8 cellular contexts compared by ENCODE assay signal in genomic region chr19:52269338-52270261, GRCh38. TPM values are rescaled to one million over a fixed set of nuclear protein-coding genes. Genes with fewer than 3 reads are reported as not detected.
DNase-seq lines count a peak whose midpoint lies in the region; ATAC-seq and TF ChIP-seq lines count a peak whose summit lies in the region.

Gene ZNF766 (plus strand): TSS chr19:52269587. CDS start chr19:52269614, 27 bp downstream.

- peak; percentile 99 for DNase-seq in GM03348 (ENCODE audit: low spot score)
- DNase-seq in NCI-H1048 (lab: John Stamatoyannopoulos, UW) = peak; percentile 90
- DNase-seq in SK-N-SH = peak; percentile 96
- DNase-seq in activated naive CD4-positive, alpha-beta T cell treated with anti-CD3 and anti-CD28 coated beads, Interleukin-2, amount 50 U/mL, for 16 hours = peak; percentile 99
- peak; percentile 94 for DNase-seq in globus pallidus (ENCODE audit: low spot score)
- peak; percentile 48 to 97 (median 94) for DNase-seq in nucleus accumbens (lab: John Stamatoyannopoulos, UW)
- peak; percentile 98 to 99 for DNase-seq in suprapubic skin (ENCODE audit: low spot score in 2 of 2)

- no peak for TF ChIP-seq CTCF in SK-N-SH (IDR thresholded peaks at IDR 0.05)
- no peak for TF ChIP-seq CTCF in suprapubic skin (IDR thresholded peaks at IDR 0.05)

- POLR2A ChIA-PET in SK-N-SH (lab: Yijun Ruan, JAX) = no interaction called here

- CTCF ChIA-PET in SK-N-SH (lab: Yijun Ruan, JAX) = no interaction called here

- H3K9me2 ChIP-seq in SK-N-SH = no peaks in the 10 kb centered on the region

- H3K4me2 ChIP-seq in SK-N-SH = peak within 1 kb of the TSS; percentile 79

- TF ChIP-seq POLR2A in suprapubic skin (IDR thresholded peaks at IDR 0.05) = peak in 1 of 2 donors; percentile 83

- H3K27me3 ChIP-seq in SK-N-SH (ENCODE audit: insufficient read depth) (no peaks in the 10 kb centered on the region), suprapubic skin (no peaks in the 10 kb centered on the region)

- H3K9me3 ChIP-seq in SK-N-SH (no peaks in the 10 kb centered on the region), suprapubic skin (no peaks in the 10 kb centered on the region)

- H3K27ac ChIP-seq in SK-N-SH (ENCODE audit: low read depth in 2 of 2, low read length in 1 of 2) (peak within 1 kb of the TSS; percentile 90 to 94), suprapubic skin (peak within 1 kb of the TSS; percentile 94)

- H3K36me3 ChIP-seq in SK-N-SH (replicated peaks in 1 of 2; ENCODE audit: control insufficient read depth in 1 of 2, insufficient read depth in 2 of 2, low read length in 1 of 2) = peaks cover 0 to 30% of the 10 kb centered on the region in 2 experiments
- H3K36me3 ChIP-seq in suprapubic skin = peaks cover 18% of the 10 kb centered on the region

- peak within 1 kb of the TSS; percentile 92 for H2AFZ ChIP-seq in SK-N-SH (ENCODE audit: low read depth)

- H4K20me1 ChIP-seq in SK-N-SH (ENCODE audit: insufficient read depth) = no peaks in the 10 kb centered on the region

- TF ChIP-seq RAD21 in SK-N-SH (IDR thresholded peaks at IDR 0.05; ENCODE audit: low read length) = no peak

- peak within 1 kb of the TSS; percentile 99 for H3K9ac ChIP-seq in SK-N-SH

- no peaks in the 10 kb centered on the region for H3F3A ChIP-seq in SK-N-SH (replicated peaks; ENCODE audit: insufficient read depth)

- TF ChIP-seq EP300 in SK-N-SH (IDR thresholded peaks at IDR 0.05; ENCODE audit: borderline replicate concordance in 1 of 2, low read depth in 1 of 2, low read length in 1 of 2) = no peak
- no peak for TF ChIP-seq EP300 in suprapubic skin (IDR thresholded peaks at IDR 0.05)

- H3K4me1 ChIP-seq in SK-N-SH (ENCODE audit: control insufficient read depth in 1 of 2, insufficient read depth in 2 of 2, low read depth in 1 of 2, low read length in 1 of 2) = peaks cover 0 to 2% of the 10 kb centered on the region in 2 experiments; a peak in 1 of 4 replicates
- peaks cover 22% of the 10 kb centered on the region for H3K4me1 ChIP-seq in suprapubic skin

- peaks cover 52% of the 10 kb centered on the region for H3K79me2 ChIP-seq in SK-N-SH (ENCODE audit: insufficient read depth)

- ATAC-seq in HG02571 (IDR thresholded peaks at IDR 0.05; ENCODE audit: unreplicated experiment) = peak; percentile 99

- 2% methylated on average over 18 of the region's 70 CpGs for WGBS in SK-N-SH (ENCODE audit: low lambda C conversion rate)
- 0% methylated on average over 25 of the region's 70 CpGs for WGBS in suprapubic skin

- H3K4me3 ChIP-seq in SK-N-SH (ENCODE audit: low read depth in 2 of 2, low read length in 1 of 2) (peak within 1 kb of the TSS; percentile 85 to 91), suprapubic skin (peak within 1 kb of the TSS; percentile 75)

TF ChIP-seq in SK-N-SH, 30 proteins besides CTCF, POLR2A, EP300 and RAD21:
- TF ChIP-seq RFX5 (IDR thresholded peaks at IDR 0.05; ENCODE audit: low read length) = peak; percentile 46; the same call in 1 of the 2 replicates
- TF ChIP-seq TEAD4 (IDR thresholded peaks at IDR 0.05; ENCODE audit: borderline replicate concordance, insufficient read depth) = no peak
- TF ChIP-seq PBX3 (IDR thresholded peaks at IDR 0.05) = peak; percentile 37; the same call in 1 of the 2 replicates
- TF ChIP-seq USF2 (IDR thresholded peaks at IDR 0.05; ENCODE audit: borderline replicate concordance, low read depth, low read length) = no peak
- no peak for TF ChIP-seq GATA2 (CRISPR knock-in tag; IDR thresholded peaks at IDR 0.05)
- TF ChIP-seq ELF1 (IDR thresholded peaks at IDR 0.05) = peak; percentile 97
- peak; percentile 90 for TF ChIP-seq MAX (IDR thresholded peaks at IDR 0.05; ENCODE audit: low read depth)
- peak; percentile 90 for TF ChIP-seq TAF1 (IDR thresholded peaks at IDR 0.05; ENCODE audit: borderline replicate concordance, low read depth, low read length)
- TF ChIP-seq MXI1 (IDR thresholded peaks at IDR 0.05; ENCODE audit: low read depth, low read length) = peak; percentile 93
- TF ChIP-seq NRF1 (IDR thresholded peaks at IDR 0.05; ENCODE audit: low read depth, low read length) = peak; percentile 83
- TF ChIP-seq SIN3A (IDR thresholded peaks at IDR 0.05; ENCODE audit: borderline replicate concordance, low read depth, low read length) = peak; percentile 78
- peak; percentile 74 for TF ChIP-seq YY1 (IDR thresholded peaks at IDR 0.05; ENCODE audit: low read depth)
- TF ChIP-seq GABPA (IDR thresholded peaks at IDR 0.05; ENCODE audit: low read depth) = peak; percentile 65
- 0 out of 2 replicates have a peak, but pooled peaks have one; percentile 10 for TF ChIP-seq REST (IDR thresholded peaks at IDR 0.05; ENCODE audit: low read depth, low read length)
- peak; percentile 91 for TF ChIP-seq POLR2AphosphoS5 (IDR thresholded peaks at IDR 0.05; ENCODE audit: low read depth, low read length)
- no peak for TF ChIP-seq NFIC (IDR thresholded peaks at IDR 0.05; ENCODE audit: borderline replicate concordance)

RNA-seq across cellular contexts. Expression of gene ZNF766, which starts in this region (rescaled TPM):
- polyA plus RNA-seq in SK-N-SH (2012; rRNA removed) = 3.9 and 5.4 TPM in 2 replicates
- 5.6 and 6.5 TPM in 2 replicates for polyA plus RNA-seq in SK-N-SH (2012; cell fraction: cytosol; rRNA removed)
- polyA plus RNA-seq in SK-N-SH (2012; cell fraction: nucleus; rRNA removed) = 1.8 and 4.0 TPM in 2 replicates
- 10 to 100 TPM in 2 of 4 donors, 1 to 10 TPM in 2; 8.0 to 17.1 (median 12.3) TPM for total RNA-seq in suprapubic skin

Comparison
In these comparisons a context has a peak if more than half of its experiments do, and no peak if none do; other contexts are left out.
1. Peak in every context shown above with its lines: DNase-seq, ATAC-seq, H3K4me3 ChIP-seq and H3K27ac ChIP-seq.